1 cellular context compared by ENCODE assay signal in genomic region chr16:85422374-85423185, GRCh38.
A peak's percentile ranks its signal among the peaks of the same experiment; 100 is the strongest.
TF ChIP-seq lines count a peak whose summit lies in the region.

No MANE protein-coding gene starts in this region.

TF ChIP-seq in HepG2, 621 proteins besides CTCF, POLR2A, EP300 and RAD21 (continued from another document and continues in another):
- no peak for TF ChIP-seq REST (IDR thresholded peaks at IDR 0.05; ENCODE audit: borderline replicate concordance in 1 of 2, low read depth in 1 of 2, low read length in 2 of 2)
- peak; percentile 83; the same call in 1 of the 2 replicates for TF ChIP-seq ZSCAN12 (CRISPR knock-in tag; IDR thresholded peaks at IDR 0.05)
- TF ChIP-seq SNAI1 (CRISPR knock-in tag; IDR thresholded peaks at IDR 0.05; ENCODE audit: borderline replicate concordance), result peak; percentile 98
- no peak for TF ChIP-seq ZNF615 (CRISPR knock-in tag; IDR thresholded peaks at IDR 0.05; ENCODE audit: borderline replicate concordance)
- peak; percentile 90 for TF ChIP-seq GATA4 (IDR thresholded peaks at IDR 0.05; ENCODE audit: borderline replicate concordance, low read depth)
- no peak for TF ChIP-seq ZNF589 (CRISPR knock-in tag; conservative IDR thresholded peaks at IDR 0.05)
- TF ChIP-seq PAXIP1 (CRISPR knock-in tag; conservative IDR thresholded peaks at IDR 0.05), result peak; percentile 94
- peak; percentile 94 for TF ChIP-seq PATZ1 (CRISPR knock-in tag; IDR thresholded peaks at IDR 0.05)
- TF ChIP-seq ZNF841 (CRISPR knock-in tag; IDR thresholded peaks at IDR 0.05; ENCODE audit: borderline replicate concordance), result no peak
- TF ChIP-seq DNMT1 (CRISPR knock-in tag; IDR thresholded peaks at IDR 0.05), result 0 out of 2 replicates have a peak, but pooled peaks have one; percentile 49
- TF ChIP-seq SAFB2 (CRISPR knock-in tag; IDR thresholded peaks at IDR 0.05; ENCODE audit: borderline replicate concordance, low read depth), result peak; percentile 51; the same call in 1 of the 2 replicates
- no peak for TF ChIP-seq ZNF468 (CRISPR knock-in tag; IDR thresholded peaks at IDR 0.05)
- TF ChIP-seq, protein P1, sequence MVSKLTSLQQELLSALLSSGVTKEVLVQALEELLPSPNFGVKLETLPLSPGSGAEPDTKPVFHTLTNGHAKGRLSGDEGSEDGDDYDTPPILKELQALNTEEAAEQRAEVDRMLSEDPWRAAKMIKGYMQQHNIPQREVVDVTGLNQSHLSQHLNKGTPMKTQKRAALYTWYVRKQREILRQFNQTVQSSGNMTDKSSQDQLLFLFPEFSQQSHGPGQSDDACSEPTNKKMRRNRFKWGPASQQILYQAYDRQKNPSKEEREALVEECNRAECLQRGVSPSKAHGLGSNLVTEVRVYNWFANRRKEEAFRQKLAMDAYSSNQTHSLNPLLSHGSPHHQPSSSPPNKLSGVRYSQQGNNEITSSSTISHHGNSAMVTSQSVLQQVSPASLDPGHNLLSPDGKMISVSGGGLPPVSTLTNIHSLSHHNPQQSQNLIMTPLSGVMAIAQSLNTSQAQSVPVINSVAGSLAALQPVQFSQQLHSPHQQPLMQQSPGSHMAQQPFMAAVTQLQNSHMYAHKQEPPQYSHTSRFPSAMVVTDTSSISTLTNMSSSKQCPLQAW (CRISPR knock-in tag; IDR thresholded peaks at IDR 0.05), result peak; percentile 100
- TF ChIP-seq NCOA2 (CRISPR knock-in tag; IDR thresholded peaks at IDR 0.05), result peak; percentile 90
- TF ChIP-seq SRF (IDR thresholded peaks at IDR 0.05; ENCODE audit: low read depth, low read length), result no peak
- TF ChIP-seq, protein P2, sequence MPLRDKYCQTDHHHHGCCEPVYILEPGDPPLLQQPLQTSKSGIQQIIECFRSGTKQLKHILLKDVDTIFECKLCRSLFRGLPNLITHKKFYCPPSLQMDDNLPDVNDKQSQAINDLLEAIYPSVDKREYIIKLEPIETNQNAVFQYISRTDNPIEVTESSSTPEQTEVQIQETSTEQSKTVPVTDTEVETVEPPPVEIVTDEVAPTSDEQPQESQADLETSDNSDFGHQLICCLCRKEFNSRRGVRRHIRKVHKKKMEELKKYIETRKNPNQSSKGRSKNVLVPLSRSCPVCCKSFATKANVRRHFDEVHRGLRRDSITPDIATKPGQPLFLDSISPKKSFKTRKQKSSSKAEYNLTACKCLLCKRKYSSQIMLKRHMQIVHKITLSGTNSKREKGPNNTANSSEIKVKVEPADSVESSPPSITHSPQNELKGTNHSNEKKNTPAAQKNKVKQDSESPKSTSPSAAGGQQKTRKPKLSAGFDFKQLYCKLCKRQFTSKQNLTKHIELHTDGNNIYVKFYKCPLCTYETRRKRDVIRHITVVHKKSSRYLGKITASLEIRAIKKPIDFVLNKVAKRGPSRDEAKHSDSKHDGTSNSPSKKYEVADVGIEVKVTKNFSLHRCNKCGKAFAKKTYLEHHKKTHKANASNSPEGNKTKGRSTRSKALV (CRISPR knock-in tag; IDR thresholded peaks at IDR 0.05), result peak; percentile 89
- no peak; the same call in 1 of the 2 replicates for TF ChIP-seq TSC22D2 (CRISPR knock-in tag; IDR thresholded peaks at IDR 0.05; ENCODE audit: borderline replicate concordance)
- peak; percentile 94 for TF ChIP-seq ZNF333 (CRISPR knock-in tag; IDR thresholded peaks at IDR 0.05; ENCODE audit: borderline replicate concordance)
- TF ChIP-seq ESRRA (CRISPR knock-in tag; IDR thresholded peaks at IDR 0.05; ENCODE audit: low read depth), result peak; percentile 92
- peak; percentile 98 for TF ChIP-seq MTA1 (CRISPR knock-in tag; IDR thresholded peaks at IDR 0.05; ENCODE audit: borderline replicate concordance)
- peak; percentile 42; the same call in 1 of the 2 replicates for TF ChIP-seq ZNF101 (CRISPR knock-in tag; IDR thresholded peaks at IDR 0.05; ENCODE audit: borderline replicate concordance, low read depth)
- no peak for TF ChIP-seq POLR2G (IDR thresholded peaks at IDR 0.05; ENCODE audit: low read depth, low read length)
- TF ChIP-seq HOXA3 (CRISPR knock-in tag; IDR thresholded peaks at IDR 0.05), result peak; percentile 93
- no peak for TF ChIP-seq SRSF4 (IDR thresholded peaks at IDR 0.05; ENCODE audit: low read depth, low read length, poor library complexity, severe bottlenecking)
- no peak for TF ChIP-seq SNAPC5 (CRISPR knock-in tag; IDR thresholded peaks at IDR 0.05; ENCODE audit: borderline replicate concordance)
- no peak for TF ChIP-seq SCMH1 (CRISPR knock-in tag; IDR thresholded peaks at IDR 0.05; ENCODE audit: borderline replicate concordance)
- TF ChIP-seq NBN (conservative IDR thresholded peaks at IDR 0.05), result no peak
- TF ChIP-seq ZNF629 (CRISPR knock-in tag; conservative IDR thresholded peaks at IDR 0.05), result peak; percentile 76
- TF ChIP-seq CHD4 (IDR thresholded peaks at IDR 0.05; ENCODE audit: borderline replicate concordance, low read length), result peak; percentile 30; the same call in 1 of the 2 replicates
- TF ChIP-seq ZNF260 (CRISPR knock-in tag; IDR thresholded peaks at IDR 0.05; ENCODE audit: borderline replicate concordance, low read depth), result no peak
- no peak for TF ChIP-seq ZNF432 (CRISPR knock-in tag; IDR thresholded peaks at IDR 0.05; ENCODE audit: borderline replicate concordance)
- TF ChIP-seq PHF5A (CRISPR knock-in tag; IDR thresholded peaks at IDR 0.05; ENCODE audit: low read depth, unreplicated experiment), result peak; percentile 39
- TF ChIP-seq SOX6 (IDR thresholded peaks at IDR 0.05), result no peak
- peak; percentile 98 for TF ChIP-seq SOX6 (CRISPR knock-in tag; IDR thresholded peaks at IDR 0.05)
- TF ChIP-seq, protein P3, sequence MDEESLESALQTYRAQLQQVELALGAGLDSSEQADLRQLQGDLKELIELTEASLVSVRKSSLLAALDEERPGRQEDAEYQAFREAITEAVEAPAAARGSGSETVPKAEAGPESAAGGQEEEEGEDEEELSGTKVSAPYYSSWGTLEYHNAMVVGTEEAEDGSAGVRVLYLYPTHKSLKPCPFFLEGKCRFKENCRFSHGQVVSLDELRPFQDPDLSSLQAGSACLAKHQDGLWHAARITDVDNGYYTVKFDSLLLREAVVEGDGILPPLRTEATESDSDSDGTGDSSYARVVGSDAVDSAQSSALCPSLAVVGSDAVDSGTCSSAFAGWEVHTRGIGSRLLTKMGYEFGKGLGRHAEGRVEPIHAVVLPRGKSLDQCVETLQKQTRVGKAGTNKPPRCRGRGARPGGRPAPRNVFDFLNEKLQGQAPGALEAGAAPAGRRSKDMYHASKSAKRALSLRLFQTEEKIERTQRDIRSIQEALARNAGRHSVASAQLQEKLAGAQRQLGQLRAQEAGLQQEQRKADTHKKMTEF (CRISPR knock-in tag; IDR thresholded peaks at IDR 0.05), result peak; percentile 98
- 0 out of 2 replicates have a peak, but pooled peaks have one; percentile 48 for TF ChIP-seq SIN3A (IDR thresholded peaks at IDR 0.05; ENCODE audit: borderline replicate concordance, low read depth, low read length)
- TF ChIP-seq JARID2 (CRISPR knock-in tag; IDR thresholded peaks at IDR 0.05; ENCODE audit: insufficient replicate concordance), result no peak
- no peak for TF ChIP-seq ZNF678 (CRISPR knock-in tag; IDR thresholded peaks at IDR 0.05)
- no peak for TF ChIP-seq STAT5B (CRISPR knock-in tag; IDR thresholded peaks at IDR 0.05)
- TF ChIP-seq AGO2 (optimal IDR thresholded peaks at IDR 0.05; ENCODE audit: low read depth, low read length), result no peak
- no peak for TF ChIP-seq FOXM1 (CRISPR knock-in tag; IDR thresholded peaks at IDR 0.05)
- TF ChIP-seq, protein P4, sequence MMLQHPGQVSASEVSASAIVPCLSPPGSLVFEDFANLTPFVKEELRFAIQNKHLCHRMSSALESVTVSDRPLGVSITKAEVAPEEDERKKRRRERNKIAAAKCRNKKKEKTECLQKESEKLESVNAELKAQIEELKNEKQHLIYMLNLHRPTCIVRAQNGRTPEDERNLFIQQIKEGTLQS (CRISPR knock-in tag; IDR thresholded peaks at IDR 0.05), result peak; percentile 17; the same call in 1 of the 2 replicates
- TF ChIP-seq ZNF780A (CRISPR knock-in tag; IDR thresholded peaks at IDR 0.05), result 0 out of 2 replicates have a peak, but pooled peaks have one; percentile 26
- TF ChIP-seq GABPB1 (CRISPR knock-in tag; IDR thresholded peaks at IDR 0.05), result peak; percentile 73
- TF ChIP-seq ZBTB38 (CRISPR knock-in tag; IDR thresholded peaks at IDR 0.05), result peak; percentile 64
- TF ChIP-seq ZFP41 (CRISPR knock-in tag; IDR thresholded peaks at IDR 0.05; ENCODE audit: borderline replicate concordance), result peak; percentile 70; the same call in 1 of the 2 replicates
- TF ChIP-seq, protein P5, sequence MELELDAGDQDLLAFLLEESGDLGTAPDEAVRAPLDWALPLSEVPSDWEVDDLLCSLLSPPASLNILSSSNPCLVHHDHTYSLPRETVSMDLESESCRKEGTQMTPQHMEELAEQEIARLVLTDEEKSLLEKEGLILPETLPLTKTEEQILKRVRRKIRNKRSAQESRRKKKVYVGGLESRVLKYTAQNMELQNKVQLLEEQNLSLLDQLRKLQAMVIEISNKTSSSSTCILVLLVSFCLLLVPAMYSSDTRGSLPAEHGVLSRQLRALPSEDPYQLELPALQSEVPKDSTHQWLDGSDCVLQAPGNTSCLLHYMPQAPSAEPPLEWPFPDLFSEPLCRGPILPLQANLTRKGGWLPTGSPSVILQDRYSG (CRISPR knock-in tag; IDR thresholded peaks at IDR 0.05), result no peak
- TF ChIP-seq KLF15 (CRISPR knock-in tag; IDR thresholded peaks at IDR 0.05; ENCODE audit: borderline replicate concordance), result 0 out of 2 replicates have a peak, but pooled peaks have one; percentile 60
- no peak; the same call in 1 of the 2 replicates for TF ChIP-seq ZNF460 (CRISPR knock-in tag; IDR thresholded peaks at IDR 0.05; ENCODE audit: borderline replicate concordance)
- TF ChIP-seq MXD4 (CRISPR knock-in tag; IDR thresholded peaks at IDR 0.05), result peak; percentile 77
- no peak for TF ChIP-seq MTF2 (CRISPR knock-in tag; IDR thresholded peaks at IDR 0.05; ENCODE audit: borderline replicate concordance)
- 0 out of 2 replicates have a peak, but pooled peaks have one; percentile 82 for TF ChIP-seq ZNF557 (CRISPR knock-in tag; IDR thresholded peaks at IDR 0.05)
- TF ChIP-seq ATAD3A (CRISPR knock-in tag; IDR thresholded peaks at IDR 0.05), result no peak
- TF ChIP-seq AGO1 (IDR thresholded peaks at IDR 0.05; ENCODE audit: low read depth, low read length, poor library complexity, severe bottlenecking), result no peak
- TF ChIP-seq MZF1 (CRISPR knock-in tag; IDR thresholded peaks at IDR 0.05; ENCODE audit: borderline replicate concordance), result 0 out of 2 replicates have a peak, but pooled peaks have one; percentile 91
- TF ChIP-seq ZNF350 (CRISPR knock-in tag; IDR thresholded peaks at IDR 0.05; ENCODE audit: borderline replicate concordance, low read depth), result peak; percentile 93
- TF ChIP-seq PHF8 (CRISPR knock-in tag; IDR thresholded peaks at IDR 0.05), result no peak
